ENCODE assay signal across 8 cellular contexts in the genomic region with DNA sequence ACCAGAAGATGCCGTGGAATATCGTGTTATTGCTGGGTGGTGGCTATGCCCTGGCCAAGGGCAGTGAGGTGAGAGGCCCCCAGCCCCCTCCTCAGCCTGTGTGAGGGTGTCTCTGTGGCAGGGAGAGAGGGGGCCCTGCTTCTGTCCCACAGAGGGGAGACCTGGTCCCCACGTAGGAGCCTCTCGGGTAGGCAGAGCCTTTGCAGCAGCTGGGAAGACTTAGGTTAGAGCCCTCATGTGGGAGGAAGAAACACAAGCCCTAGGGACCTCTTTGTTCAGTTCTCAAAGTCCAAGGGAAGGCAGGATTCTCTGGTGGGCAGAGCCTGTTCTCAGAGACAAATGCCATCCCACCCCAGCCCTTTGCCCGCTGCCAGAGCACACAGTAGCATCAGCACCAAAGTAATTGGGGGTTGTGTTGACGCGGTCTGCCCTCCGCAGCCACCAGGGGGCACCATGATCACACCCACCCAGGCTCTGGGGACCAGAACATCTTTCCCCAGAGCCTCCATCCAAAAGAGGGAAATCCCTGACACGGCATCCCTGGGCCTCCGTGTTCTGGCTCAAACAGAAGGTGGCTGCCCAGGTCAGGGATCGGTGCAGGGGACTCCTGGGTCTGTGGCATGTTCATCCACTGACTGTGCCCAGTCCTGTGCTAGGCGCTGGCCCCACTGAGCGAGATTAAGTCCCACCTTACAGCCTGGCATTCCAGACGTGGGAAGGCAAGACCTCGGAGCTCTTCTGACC. TPM values are rescaled to one million over a fixed set of nuclear protein-coding genes. Genes with fewer than 3 reads are reported as not detected.
DNase-seq lines count a peak whose midpoint lies in the region; ATAC-seq, FAIRE-seq and TF ChIP-seq lines count a peak whose summit lies in the region.

No MANE protein-coding gene starts in this region.

- peak; percentile 60 for FAIRE-seq in H1 (lab: Jason Lieb, UNC)

- H3K4ac ChIP-seq in H1 (replicated peaks; ENCODE audit: insufficient read length, low read depth, low read length): no peak overlapping the region

- no peak overlapping the region for H3K18ac ChIP-seq in H1 (ENCODE audit: extremely low read depth, low read length)

- TF ChIP-seq EP300 in H1 (IDR thresholded peaks at IDR 0.05; ENCODE audit: borderline replicate concordance in 1 of 2, low read depth in 2 of 2, low read length in 2 of 2): no peak

- no peaks in the 10 kb centered on the region for H3K23me2 ChIP-seq in H1 (ENCODE audit: low read depth, low read length)

- H3K36me3 ChIP-seq in H1 (ENCODE audit: control insufficient read depth in 2 of 4, insufficient read depth in 4 of 4, low read length in 3 of 4): no peaks in the 10 kb centered on the region

- H3K14ac ChIP-seq in H1 (ENCODE audit: insufficient read length): no peak overlapping the region

- TF ChIP-seq RAD21 in H1 (IDR thresholded peaks at IDR 0.05 in 1 of 2, conservative IDR thresholded peaks at IDR 0.05 in 1 of 2; ENCODE audit: low read depth in 2 of 2, low read length in 2 of 2): peak; percentile 98 to 99

- WGBS in H1 (ENCODE audit: extremely low coverage in 1 of 2, insufficient coverage in 1 of 2, insufficient read length in 1 of 2, insufficient replicate concordance in 2 of 2, low coverage in 1 of 2, low lambda C conversion rate in 2 of 2, missing lambda C conversion rate in 1 of 2), 2 experiments: 64% methylated on average over 15 of the region's 15 CpGs; no CpG with 5 or more reads in 1 of the 2 experiments

- no peak overlapping the region for H2AFZ ChIP-seq in H1 (ENCODE audit: low read length)

- H3K27me3 ChIP-seq in H1 (replicated peaks in 1 of 4; ENCODE audit: control insufficient read depth in 3 of 4, extremely low read depth in 1 of 4, insufficient read depth in 3 of 4, low read length in 3 of 4): no peaks in the 10 kb centered on the region

- no peak overlapping the region for H2BK120ac ChIP-seq in H1 (replicated peaks; ENCODE audit: low read depth, low read length)

- H4K8ac ChIP-seq in H1 (ENCODE audit: extremely low read depth, insufficient read depth, low read length): no peak overlapping the region

- H3K4me3 ChIP-seq in H1 (ENCODE audit: extremely low read depth in 1 of 4, insufficient read depth in 2 of 4, low read depth in 3 of 4, low read length in 4 of 4): no peak overlapping the region

- no peak overlapping the region for H3K27ac ChIP-seq in H1 (ENCODE audit: low read depth, low read length)

- H4K20me1 ChIP-seq in H1 (replicated peaks in 1 of 2; ENCODE audit: control insufficient read depth in 1 of 2, insufficient read depth in 2 of 2, low read length in 2 of 2): no peaks in the 10 kb centered on the region

- H3K56ac ChIP-seq in H1 (replicated peaks; ENCODE audit: insufficient read length, low read depth, low read length): no peak overlapping the region

- H2BK20ac ChIP-seq in H1 (ENCODE audit: low read length): no peak overlapping the region

- POLR2A ChIA-PET in H1 (lab: Charles Lee; ENCODE audit: partially characterized antibody): interaction anchor here (0.9 to 2.1 kb wide), 4 partner anchors 10 to 77 kb away, joined by 3 to 5 read pairs (median 4); partner anchors contain the start of gene PIGS

- H4K5ac ChIP-seq in H1 (ENCODE audit: insufficient read length, low read depth, low read length): no peak overlapping the region

- H3K23ac ChIP-seq in H1 (ENCODE audit: insufficient read length): no peak overlapping the region

- no peak overlapping the region for H3K4me2 ChIP-seq in H1 (ENCODE audit: insufficient read depth in 1 of 2, low read depth in 2 of 2, low read length in 2 of 2)

- H3K9ac ChIP-seq in H1 (replicated peaks in 1 of 4; ENCODE audit: extremely low read depth in 1 of 4, low read depth in 3 of 4, low read length in 3 of 4): no peak overlapping the region

- H3K4me1 ChIP-seq in H1 (replicated peaks in 1 of 4; ENCODE audit: control insufficient read depth in 3 of 4, insufficient read depth in 4 of 4, low read length in 3 of 4): peaks cover 0 to 19% (median 8%) of the 10 kb centered on the region in 4 experiments; a peak in 6 of 7 replicates

- no peak for TF ChIP-seq POLR2A in H1 (IDR thresholded peaks at IDR 0.05; ENCODE audit: control extremely low read depth in 1 of 2, low read depth in 2 of 2, low read length in 2 of 2)

- H2AK5ac ChIP-seq in H1 (ENCODE audit: low read depth, low read length): no peak overlapping the region

- ATAC-seq in HG02852 (IDR thresholded peaks at IDR 0.05; ENCODE audit: unreplicated experiment) (peak; percentile 47), GM21528 (IDR thresholded peaks at IDR 0.05; ENCODE audit: low FRiP score, unreplicated experiment) (no peak)

- H2BK15ac ChIP-seq in H1 (ENCODE audit: low read length): no peak overlapping the region

- peak; percentile 40 for DNase-seq in DMS114 treated with DMSO at 0.1 percent for 48 hours (lab: John Stamatoyannopoulos, UW; ENCODE audit: unreplicated experiment)
- peak; percentile 53 for DNase-seq in NCI-H774 (lab: John Stamatoyannopoulos, UW)
- DNase-seq in activated CD8-positive, alpha-beta memory T cell treated with anti-CD3 and anti-CD28 coated beads for 24 hours: peak; percentile 93
- DNase-seq in H1 (ENCODE audit: low read depth in 1 of 2, low spot score in 2 of 2): peak; percentile 41 to 96
- peak; percentile 58 for DNase-seq in midbrain (lab: John Stamatoyannopoulos, UW)
- peak; percentile 56 to 66 for DNase-seq in stimulated activated CD8-positive, alpha-beta memory T cell treated with anti-CD3 and anti-CD28 coated beads, Interleukin-4, amount 100 ng/mL, for 4 hours (ENCODE audit: low read depth in 2 of 2, low spot score in 1 of 2)

- CTCF ChIA-PET in H1 (lab: Charles Lee; ENCODE audit: partially characterized antibody): interaction anchor here (0.6 to 21.4 kb wide), 24 partner anchors 9 to 283 kb away, joined by 3 to 547 read pairs (median 4); partner anchors contain the start of gene FOXN1

- H3K79me1 ChIP-seq in H1 (ENCODE audit: low read depth, low read length): no peaks in the 10 kb centered on the region

- no peak overlapping the region for H4K91ac ChIP-seq in H1 (replicated peaks; ENCODE audit: insufficient read length, low read length)

- no peaks in the 10 kb centered on the region for H3K9me3 ChIP-seq in H1 (ENCODE audit: insufficient read depth in 2 of 2, low read depth in 1 of 2, low read length in 1 of 2)

- no peaks in the 10 kb centered on the region for H3K79me2 ChIP-seq in H1 (ENCODE audit: control insufficient read depth in 1 of 2, insufficient read depth in 2 of 2, low read length in 2 of 2)

- TF ChIP-seq CTCF in H1 (IDR thresholded peaks at IDR 0.05; ENCODE audit: control extremely low read depth in 1 of 3, insufficient read depth in 1 of 3, low read depth in 1 of 3, low read length in 3 of 3): peak; percentile 93 to 97 (median 93)

- no peak overlapping the region for H2BK12ac ChIP-seq in H1 (ENCODE audit: low read depth, low read length)

- no peak overlapping the region for H2BK5ac ChIP-seq in H1 (ENCODE audit: low read depth, low read length)

TF ChIP-seq in H1, 55 proteins besides CTCF, POLR2A, EP300 and RAD21:
- TF ChIP-seq YY1 (IDR thresholded peaks at IDR 0.05; ENCODE audit: low read depth, low read length) (peak; percentile 62; the same call in 1 of the 2 replicates), BACH1 (IDR thresholded peaks at IDR 0.05; ENCODE audit: low read length) (no peak; the same call in 1 of the 2 replicates), CREB1 (IDR thresholded peaks at IDR 0.05) (peak; percentile 84), GABPA (IDR thresholded peaks at IDR 0.05; ENCODE audit: borderline replicate concordance, insufficient read depth, low read length) (peak; percentile 57; the same call in 1 of the 2 replicates)

RNA-seq across cellular contexts. Expression of gene FOXN1, which starts 11.5 kb away (rescaled TPM):
- total RNA-seq in H1 (2021; fragmentation: NEBNext Ultra II Directional; extraction: Animal tissue kit (Norgen Biotek cat#: 25700)): not detected in 2 replicates
- not detected in 2 replicates for polyA plus RNA-seq in H1 (2011; rRNA removed)
- polyA plus RNA-seq in H1 (2011; cell fraction: cytosol; rRNA removed): not detected
- not detected for polyA plus RNA-seq in H1 (2011; cell fraction: nucleus; rRNA removed)
- polyA plus RNA-seq in H1 (2012, experiment 1 of 2): not detected in 4 replicates
- not detected for polyA plus RNA-seq in H1 (2012, experiment 2 of 2)
- polyA plus RNA-seq in H1 (2013, experiment 1 of 2): not detected
- polyA plus RNA-seq in H1 (2013, experiment 2 of 2): not detected
- polyA minus RNA-seq in H1 (2011; rRNA and poly(A)+ RNA removed): not detected in 2 replicates
- not detected for polyA minus RNA-seq in H1 (2011; cell fraction: cytosol; rRNA and poly(A)+ RNA removed)
- not detected for polyA minus RNA-seq in H1 (2011; cell fraction: nucleus; rRNA and poly(A)+ RNA removed)

RNA-seq across cellular contexts. Expression of gene SLC13A2, which starts 21.2 kb away (rescaled TPM):
- not detected in 2 replicates for total RNA-seq in H1 (2021; fragmentation: NEBNext Ultra II Directional; extraction: Animal tissue kit (Norgen Biotek cat#: 25700))
- not detected in 2 replicates for polyA plus RNA-seq in H1 (2011; rRNA removed)
- polyA plus RNA-seq in H1 (2011; cell fraction: cytosol; rRNA removed): not detected
- not detected for polyA plus RNA-seq in H1 (2011; cell fraction: nucleus; rRNA removed)
- not detected in 4 replicates for polyA plus RNA-seq in H1 (2012, experiment 1 of 2)
- not detected for polyA plus RNA-seq in H1 (2012, experiment 2 of 2)
- not detected for polyA plus RNA-seq in H1 (2013, experiment 1 of 2)
- not detected for polyA plus RNA-seq in H1 (2013, experiment 2 of 2)
- polyA minus RNA-seq in H1 (2011; rRNA and poly(A)+ RNA removed): not detected in 2 replicates
- polyA minus RNA-seq in H1 (2011; cell fraction: cytosol; rRNA and poly(A)+ RNA removed): not detected
- polyA minus RNA-seq in H1 (2011; cell fraction: nucleus; rRNA and poly(A)+ RNA removed): not detected

RNA-seq across cellular contexts. Expression of gene UNC119, which starts 57.8 kb away (rescaled TPM):
- 43.5 and 44.1 TPM in 2 replicates for total RNA-seq in H1 (2021; fragmentation: NEBNext Ultra II Directional; extraction: Animal tissue kit (Norgen Biotek cat#: 25700))
- polyA plus RNA-seq in H1 (2011; rRNA removed): 94.4 and 122 TPM in 2 replicates
- polyA plus RNA-seq in H1 (2011; cell fraction: cytosol; rRNA removed): 97.4 TPM
- 218 TPM for polyA plus RNA-seq in H1 (2011; cell fraction: nucleus; rRNA removed)
- polyA plus RNA-seq in H1 (2012, experiment 1 of 2): 31.5 to 49.8 TPM (median 46.9 TPM) in 4 replicates
- polyA plus RNA-seq in H1 (2012, experiment 2 of 2): 58.2 TPM
- polyA plus RNA-seq in H1 (2013, experiment 1 of 2): 58.5 TPM
- 54.7 TPM for polyA plus RNA-seq in H1 (2013, experiment 2 of 2)
- 44.0 and 46.7 TPM in 2 replicates for polyA minus RNA-seq in H1 (2011; rRNA and poly(A)+ RNA removed)
- 36.4 TPM for polyA minus RNA-seq in H1 (2011; cell fraction: cytosol; rRNA and poly(A)+ RNA removed)
- polyA minus RNA-seq in H1 (2011; cell fraction: nucleus; rRNA and poly(A)+ RNA removed): 30.8 TPM

Comparison
In these comparisons a context has a peak if more than half of its experiments do, and no peak if none do; other contexts are left out.
1. DNase-seq: peak in every context shown above with its lines; median percentile 93 in activated CD8-positive, alpha-beta memory T cell treated with anti-CD3 and anti-CD28 coated beads for 24 hours; 68 in H1; 61 in stimulated activated CD8-positive, alpha-beta memory T cell treated with anti-CD3 and anti-CD28 coated beads, Interleukin-4, amount 100 ng/mL, for 4 hours; 58 in midbrain; 53 in NCI-H774; 40 in DMS114 treated with DMSO at 0.1 percent for 48 hours.